Comparison of ENCODE assay signal across 8 cellular contexts in the genomic region with DNA sequence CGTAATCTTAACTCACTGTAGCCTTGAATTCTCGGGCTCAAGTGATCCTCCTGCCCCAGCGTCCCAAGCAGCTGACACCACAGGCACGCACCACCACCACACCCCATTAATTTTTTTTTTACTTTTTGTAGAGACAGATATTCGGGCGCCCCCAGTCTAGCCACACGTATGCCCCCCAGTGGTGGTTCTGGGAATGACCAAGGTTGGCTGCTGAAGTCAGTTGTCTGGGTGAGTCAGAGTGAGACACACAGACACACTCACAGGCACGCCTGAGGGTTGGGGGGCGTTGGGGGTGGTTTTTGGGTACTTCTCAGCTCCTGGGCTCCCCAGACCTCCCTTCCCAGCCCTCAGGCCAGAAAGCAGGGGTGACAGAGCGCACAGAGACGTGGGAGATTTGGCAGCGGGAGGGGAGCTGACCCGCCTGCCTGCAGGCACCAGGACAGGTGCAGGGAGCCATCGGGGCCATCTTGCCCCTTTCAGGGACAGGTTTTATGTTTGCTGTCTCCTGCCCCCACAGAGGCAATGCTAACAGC. TPM values are rescaled to one million over a fixed set of nuclear protein-coding genes. Genes with fewer than 3 reads are reported as not detected.
A peak's percentile ranks its signal among the peaks of the same experiment; 100 is the strongest.
DNase-seq lines count a peak whose midpoint lies in the region; ATAC-seq lines count a peak whose summit lies in the region.

No MANE protein-coding gene starts in this region.

- no peak overlapping the region for H3K4me3 ChIP-seq in mesendoderm (ENCODE audit: low read length)

- H3K9ac ChIP-seq in mesendoderm (ENCODE audit: low read length), result no peak overlapping the region

- ATAC-seq in HG02885 (IDR thresholded peaks at IDR 0.05; ENCODE audit: poor library complexity, unreplicated experiment), result peak; percentile 56

- no peaks in the 10 kb centered on the region for H3K79me2 ChIP-seq in mesendoderm (ENCODE audit: control insufficient read depth, insufficient read depth, low read length)

- no peak overlapping the region for H4K5ac ChIP-seq in mesendoderm (ENCODE audit: low read length)

- no peak overlapping the region for H3K4ac ChIP-seq in mesendoderm (ENCODE audit: low read depth, low read length)

- H3K18ac ChIP-seq in mesendoderm (ENCODE audit: low read length), result no peak overlapping the region

- no peak overlapping the region for H4K8ac ChIP-seq in mesendoderm (ENCODE audit: low read depth, low read length)

- H2BK120ac ChIP-seq in mesendoderm (ENCODE audit: low read depth, low read length), result no peak overlapping the region

- H2BK15ac ChIP-seq in mesendoderm (replicated peaks; ENCODE audit: low read depth), result no peak overlapping the region

- H3K56ac ChIP-seq in mesendoderm (ENCODE audit: low read length), result peak overlapping the region; percentile 7

- H2AK5ac ChIP-seq in mesendoderm (ENCODE audit: low read length), result no peak overlapping the region

- no peak overlapping the region for H3K27ac ChIP-seq in mesendoderm (ENCODE audit: low read depth, low read length)

- H3K4me2 ChIP-seq in mesendoderm (ENCODE audit: low read length), result no peak overlapping the region

- WGBS in mesendoderm (ENCODE audit: extremely low coverage, insufficient coverage, low lambda C conversion rate), result no CpG with 5 or more reads among the region's 14 CpGs

- no peak overlapping the region for H3K23ac ChIP-seq in mesendoderm (ENCODE audit: low read length)

- H3K27me3 ChIP-seq in mesendoderm (ENCODE audit: insufficient read depth, low read length, poor library complexity), result no peaks in the 10 kb centered on the region

- no peak overlapping the region for H2BK5ac ChIP-seq in mesendoderm (ENCODE audit: low read length)

- DNase-seq in EL (peak; percentile 86), NCI-H748 (lab: John Stamatoyannopoulos, UW; ENCODE audit: unreplicated experiment) (peak; percentile 76), ecto neural progenitor cell (ENCODE audit: low spot score) (peak; percentile 85), mesendoderm (peak; percentile 71), amniotic stem cell (lab: John Stamatoyannopoulos, UW) (no peak)
- peak; percentile 91 to 92 for DNase-seq in activated CD4-positive, alpha-beta T cell treated with anti-CD3 and anti-CD28 coated beads, Interleukin-2, amount 50 U/mL, for 48 hours
- DNase-seq in stimulated activated CD8-positive, alpha-beta memory T cell treated with anti-CD3 and anti-CD28 coated beads, Interleukin-2, amount 100 ng/mL, for 48 hours (ENCODE audit: low read depth in 2 of 2), result peak; percentile 64 to 80

- H3K79me1 ChIP-seq in mesendoderm (ENCODE audit: low read length), result no peaks in the 10 kb centered on the region

- no peaks in the 10 kb centered on the region for H3K4me1 ChIP-seq in mesendoderm (ENCODE audit: control insufficient read depth, low read depth, low read length)

- peaks cover 2% of the 10 kb centered on the region for H3K36me3 ChIP-seq in mesendoderm (ENCODE audit: control insufficient read depth, insufficient read depth, low read length)

RNA-seq across cellular contexts. Expression of a gene that starts 4.2 kb away (rescaled TPM):
- polyA plus RNA-seq in mesendoderm (2013, experiment 1 of 2), result 0.07 TPM
- polyA plus RNA-seq in mesendoderm (2013, experiment 2 of 2), result 0.04 TPM

RNA-seq across cellular contexts. Expression of a gene that starts 13.8 kb away (rescaled TPM):
- 27.2 TPM for polyA plus RNA-seq in mesendoderm (2013, experiment 1 of 2)
- 28.2 TPM for polyA plus RNA-seq in mesendoderm (2013, experiment 2 of 2)

RNA-seq across cellular contexts. Expression of a gene that starts 22.1 kb away (rescaled TPM):
- 0.03 TPM for polyA plus RNA-seq in mesendoderm (2013, experiment 1 of 2)
- polyA plus RNA-seq in mesendoderm (2013, experiment 2 of 2), result 0.03 TPM

RNA-seq across cellular contexts. Expression of a gene that starts 22.4 kb away (rescaled TPM):
- polyA plus RNA-seq in mesendoderm (2013, experiment 1 of 2), result 2.0 TPM
- polyA plus RNA-seq in mesendoderm (2013, experiment 2 of 2), result 2.0 TPM
